ENCODE assay signal across 9 cellular contexts in the genomic region with DNA sequence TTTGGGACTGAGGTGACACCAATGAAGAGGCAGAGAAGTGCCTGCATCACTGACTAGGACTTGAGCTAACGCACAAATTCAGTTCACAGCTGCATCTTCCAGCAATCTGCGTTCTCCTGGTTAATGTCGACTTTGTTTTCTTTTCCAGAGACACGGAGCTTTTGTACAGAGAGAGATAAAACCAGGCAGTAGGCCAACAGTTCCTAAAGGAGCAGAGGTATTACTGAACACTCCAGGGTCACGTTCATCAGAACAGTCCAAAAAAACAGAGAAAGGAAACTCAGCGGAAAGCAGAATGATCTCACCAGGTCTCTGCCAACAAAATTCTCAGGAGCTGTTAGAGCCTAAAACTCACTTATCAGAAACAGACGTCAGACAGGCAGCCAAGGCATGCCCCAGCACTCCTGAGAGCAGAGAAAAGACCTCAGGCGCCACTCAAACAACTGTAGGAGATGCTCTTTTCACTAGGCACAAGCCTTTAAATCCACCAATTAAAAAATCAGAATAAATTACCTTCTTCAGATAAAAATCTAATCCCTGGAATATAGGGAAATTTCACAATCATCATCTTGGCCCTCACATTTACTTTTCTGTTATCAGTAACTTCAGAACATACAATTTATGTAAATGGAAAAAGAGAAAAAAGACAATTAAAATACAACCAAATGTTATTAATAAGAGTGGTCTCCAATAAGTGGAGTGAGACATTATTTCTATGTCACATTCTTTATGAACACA.
DNase-seq lines count a peak whose midpoint lies in the region; ATAC-seq, FAIRE-seq and TF ChIP-seq lines count a peak whose summit lies in the region.
"Had no signal": no experiment of that assay in that cellular context is flagged by ENCODE, and none has a peak within 500 bp of the region (broad histone marks: within the 10 kb centered on the region; RNA-seq: fewer than 3 reads in every experiment).

No MANE protein-coding gene starts in this region.

- H4K8ac ChIP-seq in H1 (ENCODE audit: extremely low read depth, insufficient read depth, low read length), result no peak overlapping the region

- H3K4me1 ChIP-seq in H1 (replicated peaks in 1 of 4; ENCODE audit: control insufficient read depth in 3 of 4, insufficient read depth in 4 of 4, low read length in 3 of 4), result no peaks in the 10 kb centered on the region

- intact Hi-C loops in activated T-helper 1 cell treated with anti-CD3 and anti-CD28 coated beads, Interleukin-12 subunit alpha, Interleukin-12 subunit beta, Interleukin-2, Interleukin-4 antibody, amounts not matched to agents 30 ng/mL and 10 ng/mL and 1 ng/mL, durations not matched to agents 14 hours and 24 hours and 36 hours (cut with micrococcal nuclease), result no loop called here

- no peak overlapping the region for H3K23ac ChIP-seq in H1 (ENCODE audit: insufficient read length)

- H3K27me3 ChIP-seq in H1 (replicated peaks in 1 of 4; ENCODE audit: control insufficient read depth in 3 of 4, extremely low read depth in 1 of 4, insufficient read depth in 3 of 4, low read length in 3 of 4), result no peaks in the 10 kb centered on the region

- no peak overlapping the region for H2BK15ac ChIP-seq in H1 (ENCODE audit: low read length)

- CTCF ChIA-PET in H1 (lab: Charles Lee; ENCODE audit: partially characterized antibody), result interaction anchor here (0.6 to 1.2 kb wide), 4 partner anchors 10 to 349 kb away, joined by 3 read pairs; no protein-coding TSS in a partner anchor

- no peak overlapping the region for H3K4me3 ChIP-seq in H1 (ENCODE audit: extremely low read depth in 1 of 4, insufficient read depth in 2 of 4, low read depth in 3 of 4, low read length in 4 of 4)

- peaks cover 8% of the 10 kb centered on the region for H3K4me1 Mint-ChIP-seq in type B pancreatic cell (ENCODE audit: unreplicated experiment)
- no peaks in the 10 kb centered on the region for H3K4me1 Mint-ChIP-seq in activated T-helper 1 cell treated with anti-CD3 and anti-CD28 coated beads, Interleukin-12 subunit alpha, Interleukin-12 subunit beta, Interleukin-2, Interleukin-4 antibody, amounts not matched to agents 30 ng/mL and 10 ng/mL and 1 ng/mL, durations not matched to agents 14 hours and 24 hours and 36 hours (ENCODE audit: low read depth)

- H4K91ac ChIP-seq in H1 (replicated peaks; ENCODE audit: insufficient read length, low read length), result no peak overlapping the region

- peak; percentile 32 for DNase-seq in NCI-H2227 (lab: John Stamatoyannopoulos, UW; ENCODE audit: unreplicated experiment)
- DNase-seq in H1 (ENCODE audit: low read depth in 1 of 2, low spot score in 2 of 2), result no peak
- DNase-seq in medulla oblongata (ENCODE audit: extremely low spot score), result peak; percentile 58
- DNase-seq in type B pancreatic cell (ENCODE audit: extremely low spot score, unreplicated experiment), result no peak
- DNase-seq in activated T-helper 1 cell treated with anti-CD3 and anti-CD28 coated beads, Interleukin-12 subunit alpha, Interleukin-12 subunit beta, Interleukin-2, Interleukin-4 antibody, amounts not matched to agents 30 ng/mL and 10 ng/mL and 1 ng/mL, durations not matched to agents 14 hours and 24 hours and 36 hours (ENCODE audit: low spot score), result no peak
- no peak for DNase-seq in stimulated activated CD4-positive, alpha-beta T cell treated with anti-CD3 and anti-CD28 coated beads, Interleukin-4, amount 100 ng/mL, for 1 hour
- DNase-seq: activated naive CD4-positive, alpha-beta T cell had no signal

- no peaks in the 10 kb centered on the region for H3K9me3 Mint-ChIP-seq in type B pancreatic cell
- peaks cover 3% of the 10 kb centered on the region for H3K9me3 Mint-ChIP-seq in activated T-helper 1 cell treated with anti-CD3 and anti-CD28 coated beads, Interleukin-12 subunit alpha, Interleukin-12 subunit beta, Interleukin-2, Interleukin-4 antibody, amounts not matched to agents 30 ng/mL and 10 ng/mL and 1 ng/mL, durations not matched to agents 14 hours and 24 hours and 36 hours

- TF ChIP-seq POLR2A in H1 (IDR thresholded peaks at IDR 0.05; ENCODE audit: control extremely low read depth in 1 of 2, low read depth in 2 of 2, low read length in 2 of 2), result no peak

- no peak overlapping the region for H3K4me2 ChIP-seq in H1 (ENCODE audit: insufficient read depth in 1 of 2, low read depth in 2 of 2, low read length in 2 of 2)

- H3K27ac Mint-ChIP-seq in type B pancreatic cell, result peak overlapping the region; percentile 10
- H3K27ac Mint-ChIP-seq in activated T-helper 1 cell treated with anti-CD3 and anti-CD28 coated beads, Interleukin-12 subunit alpha, Interleukin-12 subunit beta, Interleukin-2, Interleukin-4 antibody, amounts not matched to agents 30 ng/mL and 10 ng/mL and 1 ng/mL, durations not matched to agents 14 hours and 24 hours and 36 hours, result no peak overlapping the region

- H2AK5ac ChIP-seq in H1 (ENCODE audit: low read depth, low read length), result no peak overlapping the region

- no peaks in the 10 kb centered on the region for H3K9me3 ChIP-seq in H1 (ENCODE audit: insufficient read depth in 2 of 2, low read depth in 1 of 2, low read length in 1 of 2)

- H3K36me3 Mint-ChIP-seq in type B pancreatic cell, result no peaks in the 10 kb centered on the region
- no peaks in the 10 kb centered on the region for H3K36me3 Mint-ChIP-seq in activated T-helper 1 cell treated with anti-CD3 and anti-CD28 coated beads, Interleukin-12 subunit alpha, Interleukin-12 subunit beta, Interleukin-2, Interleukin-4 antibody, amounts not matched to agents 30 ng/mL and 10 ng/mL and 1 ng/mL, durations not matched to agents 14 hours and 24 hours and 36 hours (ENCODE audit: low read depth)

- no peak overlapping the region for H2BK5ac ChIP-seq in H1 (ENCODE audit: low read depth, low read length)

- TF ChIP-seq RAD21 in H1 (IDR thresholded peaks at IDR 0.05 in 1 of 2, conservative IDR thresholded peaks at IDR 0.05 in 1 of 2; ENCODE audit: low read depth in 2 of 2, low read length in 2 of 2), result no peak

- no peaks in the 10 kb centered on the region for H3K36me3 ChIP-seq in H1 (ENCODE audit: control insufficient read depth in 2 of 4, insufficient read depth in 4 of 4, low read length in 3 of 4)

- no peak overlapping the region for H2BK120ac ChIP-seq in H1 (replicated peaks; ENCODE audit: low read depth, low read length)

- WGBS in H1 (ENCODE audit: extremely low coverage in 1 of 2, insufficient coverage in 1 of 2, insufficient read length in 1 of 2, insufficient replicate concordance in 2 of 2, low coverage in 1 of 2, low lambda C conversion rate in 2 of 2, missing lambda C conversion rate in 1 of 2), 2 experiments, result 82% methylated on average over 8 of the region's 8 CpGs; no CpG with 5 or more reads in 1 of the 2 experiments

- no peak overlapping the region for H3K14ac ChIP-seq in H1 (ENCODE audit: insufficient read length)

- no peak overlapping the region for H3K27ac ChIP-seq in H1 (ENCODE audit: low read depth, low read length)

- no peaks in the 10 kb centered on the region for H3K27me3 Mint-ChIP-seq in type B pancreatic cell
- H3K27me3 Mint-ChIP-seq in activated T-helper 1 cell treated with anti-CD3 and anti-CD28 coated beads, Interleukin-12 subunit alpha, Interleukin-12 subunit beta, Interleukin-2, Interleukin-4 antibody, amounts not matched to agents 30 ng/mL and 10 ng/mL and 1 ng/mL, durations not matched to agents 14 hours and 24 hours and 36 hours (ENCODE audit: insufficient read depth), result peaks cover 14% of the 10 kb centered on the region

- H3K79me2 ChIP-seq in H1 (ENCODE audit: control insufficient read depth in 1 of 2, insufficient read depth in 2 of 2, low read length in 2 of 2), result no peaks in the 10 kb centered on the region

- no peaks in the 10 kb centered on the region for H3K23me2 ChIP-seq in H1 (ENCODE audit: low read depth, low read length)

- H3K4ac ChIP-seq in H1 (replicated peaks; ENCODE audit: insufficient read length, low read depth, low read length), result no peak overlapping the region

- no peak overlapping the region for H2BK12ac ChIP-seq in H1 (ENCODE audit: low read depth, low read length)

- H4K20me1 ChIP-seq in H1 (replicated peaks in 1 of 2; ENCODE audit: control insufficient read depth in 1 of 2, insufficient read depth in 2 of 2, low read length in 2 of 2), result no peaks in the 10 kb centered on the region

- TF ChIP-seq EP300 in H1 (IDR thresholded peaks at IDR 0.05; ENCODE audit: borderline replicate concordance in 1 of 2, low read depth in 2 of 2, low read length in 2 of 2), result no peak

- no peak overlapping the region for H3K56ac ChIP-seq in H1 (replicated peaks; ENCODE audit: insufficient read length, low read depth, low read length)

- POLR2A ChIA-PET in H1 (lab: Charles Lee; ENCODE audit: partially characterized antibody), result no interaction called here

- FAIRE-seq in H1 (lab: Jason Lieb, UNC), result no peak
- FAIRE-seq: urothelium cell line had no signal

- peak overlapping the region; percentile 77; the same call in 1 of the 2 replicates for H2AFZ ChIP-seq in H1 (ENCODE audit: low read length)

- no peak for ATAC-seq in HG03159 (IDR thresholded peaks at IDR 0.05; ENCODE audit: unreplicated experiment)

- H3K9ac ChIP-seq in H1 (replicated peaks in 1 of 4; ENCODE audit: extremely low read depth in 1 of 4, low read depth in 3 of 4, low read length in 3 of 4), result no peak overlapping the region

- no peak overlapping the region for H2BK20ac ChIP-seq in H1 (ENCODE audit: low read length)

- peak overlapping the region; percentile 21 for H3K4me3 Mint-ChIP-seq in type B pancreatic cell
- H3K4me3 Mint-ChIP-seq in activated T-helper 1 cell treated with anti-CD3 and anti-CD28 coated beads, Interleukin-12 subunit alpha, Interleukin-12 subunit beta, Interleukin-2, Interleukin-4 antibody, amounts not matched to agents 30 ng/mL and 10 ng/mL and 1 ng/mL, durations not matched to agents 14 hours and 24 hours and 36 hours, result no peak overlapping the region

- no peak overlapping the region for H4K5ac ChIP-seq in H1 (ENCODE audit: insufficient read length, low read depth, low read length)

- H3K79me1 ChIP-seq in H1 (ENCODE audit: low read depth, low read length), result no peaks in the 10 kb centered on the region

- no peak for TF ChIP-seq CTCF in H1 (IDR thresholded peaks at IDR 0.05; ENCODE audit: control extremely low read depth in 1 of 3, insufficient read depth in 1 of 3, low read depth in 1 of 3, low read length in 3 of 3)
- TF ChIP-seq CTCF in type B pancreatic cell (conservative IDR thresholded peaks at IDR 0.05), result no peak

- no peak overlapping the region for H3K18ac ChIP-seq in H1 (ENCODE audit: extremely low read depth, low read length)

TF ChIP-seq in H1, 55 proteins besides CTCF, POLR2A, EP300 and RAD21:
- no peak for TF ChIP-seq TBP (IDR thresholded peaks at IDR 0.05; ENCODE audit: low read depth, low read length)

Comparison
In these comparisons a context has a peak if more than half of its experiments do, and no peak if none do; other contexts are left out.
1. DNase-seq: peak in NCI-H2227 (single experiment) and medulla oblongata (single experiment); none in H1 (0 of 2), type B pancreatic cell (single experiment), activated T-helper 1 cell treated with anti-CD3 and anti-CD28 coated beads, Interleukin-12 subunit alpha, Interleukin-12 subunit beta, Interleukin-2, Interleukin-4 antibody, amounts not matched to agents 30 ng/mL and 10 ng/mL and 1 ng/mL, durations not matched to agents 14 hours and 24 hours and 36 hours (single experiment) and stimulated activated CD4-positive, alpha-beta T cell treated with anti-CD3 and anti-CD28 coated beads, Interleukin-4, amount 100 ng/mL, for 1 hour (single experiment).